8 cellular contexts compared by ENCODE assay signal in the genomic region with DNA sequence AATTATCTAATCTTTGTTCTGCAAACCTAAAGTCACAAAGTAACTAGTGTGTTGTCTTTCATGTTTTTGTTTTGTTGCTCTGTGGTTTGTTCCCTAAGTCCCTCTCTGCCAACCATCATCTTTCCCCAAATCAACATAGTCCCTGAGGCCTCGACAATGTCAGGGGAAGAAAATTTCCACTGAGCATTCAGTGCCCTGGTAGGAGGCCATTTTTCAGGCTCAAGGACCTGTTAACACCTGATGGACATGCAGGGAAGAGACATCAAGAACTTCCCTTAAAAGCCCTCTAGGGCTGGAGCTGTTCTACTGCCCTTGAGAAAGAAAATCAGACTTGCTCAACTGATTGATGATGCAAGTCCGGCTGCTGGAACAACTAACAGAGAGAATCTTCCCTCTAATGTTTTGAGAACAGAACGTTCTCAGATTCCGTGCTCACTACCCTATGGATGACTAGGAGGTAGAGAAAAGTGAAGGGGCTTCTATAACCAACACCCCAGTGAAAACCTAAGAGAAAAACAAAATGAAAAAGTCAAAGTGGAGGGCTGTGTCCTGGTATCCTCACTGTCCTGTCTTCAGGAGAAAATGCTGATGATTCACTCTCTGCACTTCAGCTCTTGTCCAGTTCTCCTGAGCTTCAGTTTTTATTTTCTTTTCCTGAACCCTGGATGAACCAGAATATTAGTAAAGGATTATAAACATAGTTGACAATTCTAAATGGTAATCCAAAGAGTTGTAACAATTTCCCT.
A peak's percentile ranks its signal among the peaks of the same experiment; 100 is the strongest.
DNase-seq lines count a peak whose midpoint lies in the region; ATAC-seq, FAIRE-seq and TF ChIP-seq lines count a peak whose summit lies in the region.

No MANE protein-coding gene starts in this region.

- H3K9me3 ChIP-seq in lung (ENCODE audit: control insufficient read depth in 2 of 2, insufficient read depth in 1 of 2, low read length in 1 of 2): no peaks in the 10 kb centered on the region
- H3K9me3 ChIP-seq in tibial nerve: no peaks in the 10 kb centered on the region

- H3K27ac ChIP-seq in lung (ENCODE audit: low read depth in 1 of 2, low read length in 1 of 2): peak overlapping the region; percentile 38 to 56
- H3K27ac ChIP-seq in tibial nerve: peak overlapping the region; percentile 69 to 89 (median 85)

- intact Hi-C loops in activated CD4-positive, alpha-beta T cell treated with anti-CD3 and anti-CD28 coated beads for 36 hours (cut with DNase I, micrococcal nuclease): no loop called here
- intact Hi-C loops in MCF 10A (cut with micrococcal nuclease): loop anchor here (10.0 kb wide), 1 partner anchor 374 kb away; a partner anchor contains a TSS
- intact Hi-C loops in activated CD4-positive, alpha-beta T cell treated with anti-CD3 and anti-CD28 coated beads, Interleukin-2, amount 10 ng/mL, durations not matched to agents 24 days and 14 days (cut with micrococcal nuclease): no loop called here

- H3K27ac Mint-ChIP-seq in activated CD4-positive, alpha-beta T cell treated with anti-CD3 and anti-CD28 coated beads for 36 hours: peak overlapping the region; percentile 73
- H3K27ac Mint-ChIP-seq in MCF 10A (ENCODE audit: low read depth, unreplicated experiment): peak overlapping the region; percentile 93
- H3K27ac Mint-ChIP-seq in activated CD4-positive, alpha-beta T cell treated with anti-CD3 and anti-CD28 coated beads, Interleukin-2, amount 10 ng/mL, durations not matched to agents 24 days and 14 days: no peak overlapping the region

- no peak for TF ChIP-seq CTCF in MCF 10A (IDR thresholded peaks at IDR 0.05; ENCODE audit: unreplicated experiment)
- TF ChIP-seq CTCF in lung (IDR thresholded peaks at IDR 0.05; ENCODE audit: control extremely low read depth, extremely low read depth): no peak
- peak in 3 of 5 experiments; percentile 18 to 58 (median 54) for TF ChIP-seq CTCF in tibial nerve (IDR thresholded peaks at IDR 0.05)

- H3K36me3 Mint-ChIP-seq in activated CD4-positive, alpha-beta T cell treated with anti-CD3 and anti-CD28 coated beads for 36 hours (ENCODE audit: low read depth): peaks cover 22% of the 10 kb centered on the region
- no peaks in the 10 kb centered on the region for H3K36me3 Mint-ChIP-seq in MCF 10A (ENCODE audit: insufficient read depth, unreplicated experiment)
- peaks cover 1% of the 10 kb centered on the region for H3K36me3 Mint-ChIP-seq in activated CD4-positive, alpha-beta T cell treated with anti-CD3 and anti-CD28 coated beads, Interleukin-2, amount 10 ng/mL, durations not matched to agents 24 days and 14 days (ENCODE audit: low read depth)

- FAIRE-seq in H54 (lab: Jason Lieb, UNC): no peak

- POLR2A ChIA-PET in activated CD4-positive, alpha-beta T cell treated with anti-CD3 and anti-CD28 coated beads for 36 hours (lab: Charles Lee): no interaction called here
- POLR2A ChIA-PET in MCF 10A (lab: Yijun Ruan, JAX): interaction anchor here (0.6 to 2.2 kb wide), 12 partner anchors 10 to 374 kb away, joined by 3 to 8 read pairs (median 4); a partner anchor contains a TSS

- DNase-seq in activated CD4-positive, alpha-beta T cell treated with anti-CD3 and anti-CD28 coated beads for 36 hours: no peak
- DNase-seq in activated CD4-positive, alpha-beta T cell treated with anti-CD3 and anti-CD28 coated beads for 48 hours: no peak
- peak; percentile 82 for DNase-seq in MCF 10A (ENCODE audit: unreplicated experiment)
- peak; percentile 61 for DNase-seq in lung (ENCODE audit: low spot score)
- peak in 1 of 2 donors; percentile 86 for DNase-seq in tibial nerve (ENCODE audit: low spot score in 2 of 2)
- DNase-seq in H54 (ENCODE audit: insufficient read length, low spot score): no peak
- DNase-seq in activated CD4-positive, alpha-beta T cell treated with anti-CD3 and anti-CD28 coated beads, Interleukin-2, amount 10 ng/mL, durations not matched to agents 24 days and 14 days: no peak

- H3K4me1 ChIP-seq in lung (ENCODE audit: control insufficient read depth in 2 of 2, insufficient read depth in 2 of 2, low read length in 2 of 2) (peaks cover 5 to 16% of the 10 kb centered on the region in 2 donors), tibial nerve (peaks cover 0 to 37% (median 17%) of the 10 kb centered on the region in 4 donors)

- BruUV-seq in MCF 10A (replicated peaks; lab: Mats Ljungman, UMichigan): no TSS peak

- no peaks in the 10 kb centered on the region for H3K27me3 Mint-ChIP-seq in activated CD4-positive, alpha-beta T cell treated with anti-CD3 and anti-CD28 coated beads for 36 hours
- H3K27me3 Mint-ChIP-seq in MCF 10A (ENCODE audit: insufficient read depth, unreplicated experiment): no peaks in the 10 kb centered on the region
- H3K27me3 Mint-ChIP-seq in activated CD4-positive, alpha-beta T cell treated with anti-CD3 and anti-CD28 coated beads, Interleukin-2, amount 10 ng/mL, durations not matched to agents 24 days and 14 days: peaks cover under 1% of the 10 kb centered on the region

- TF ChIP-seq POLR2A in tibial nerve (IDR thresholded peaks at IDR 0.05) (no peak), H54 (IDR thresholded peaks at IDR 0.05; ENCODE audit: low read depth, low read length) (no peak)

- H3K4me3 Mint-ChIP-seq in activated CD4-positive, alpha-beta T cell treated with anti-CD3 and anti-CD28 coated beads for 36 hours: peak overlapping the region; percentile 26
- peak overlapping the region; percentile 34 for H3K4me3 Mint-ChIP-seq in MCF 10A (ENCODE audit: unreplicated experiment)
- H3K4me3 Mint-ChIP-seq in activated CD4-positive, alpha-beta T cell treated with anti-CD3 and anti-CD28 coated beads, Interleukin-2, amount 10 ng/mL, durations not matched to agents 24 days and 14 days: no peak overlapping the region

- H3K4me3 ChIP-seq in lung: no peak overlapping the region
- no peak overlapping the region for H3K4me3 ChIP-seq in tibial nerve

- H3K4me1 Mint-ChIP-seq in activated CD4-positive, alpha-beta T cell treated with anti-CD3 and anti-CD28 coated beads for 36 hours: peaks cover 83% of the 10 kb centered on the region
- peaks cover 25% of the 10 kb centered on the region for H3K4me1 Mint-ChIP-seq in MCF 10A (ENCODE audit: insufficient read depth, unreplicated experiment)
- H3K4me1 Mint-ChIP-seq in activated CD4-positive, alpha-beta T cell treated with anti-CD3 and anti-CD28 coated beads, Interleukin-2, amount 10 ng/mL, durations not matched to agents 24 days and 14 days: peaks cover 7% of the 10 kb centered on the region

- H3K36me3 ChIP-seq in lung (ENCODE audit: control insufficient read depth in 2 of 2, insufficient read depth in 2 of 2, low read length in 2 of 2) (no peaks in the 10 kb centered on the region), tibial nerve (no peaks in the 10 kb centered on the region)

- TF ChIP-seq EP300 in tibial nerve (IDR thresholded peaks at IDR 0.05): peak; percentile 72 to 91

- H3K27me3 ChIP-seq in lung (ENCODE audit: control insufficient read depth, insufficient read depth) (no peaks in the 10 kb centered on the region), tibial nerve (no peaks in the 10 kb centered on the region)

- CTCF ChIA-PET in activated CD4-positive, alpha-beta T cell treated with anti-CD3 and anti-CD28 coated beads for 36 hours (lab: Charles Lee): interaction anchor here (0.6 to 2.8 kb wide), 5 partner anchors 10 to 207 kb away, joined by 3 to 11 read pairs (median 3); no protein-coding TSS in a partner anchor
- CTCF ChIA-PET in MCF 10A (lab: Yijun Ruan, JAX): interaction anchor here (0.7 to 0.8 kb wide), 3 partner anchors 14 to 270 kb away, joined by 3 to 4 read pairs (median 3); no protein-coding TSS in a partner anchor

- peak; percentile 20 for ATAC-seq in activated CD4-positive, alpha-beta T cell treated with anti-CD3 and anti-CD28 coated beads for 36 hours
- ATAC-seq in lung (ENCODE audit: insufficient read depth, low FRiP score) (peak; percentile 75), HG03175 (IDR thresholded peaks at IDR 0.05; ENCODE audit: unreplicated experiment) (no peak)

- WGBS in lung, 2 donors: 27 to 41% methylated on average over 4 of the region's 4 CpGs
- WGBS in tibial nerve, 2 donors: 44 to 47% methylated on average over 4 of the region's 4 CpGs

- peaks cover 1% of the 10 kb centered on the region for H3K9me3 Mint-ChIP-seq in activated CD4-positive, alpha-beta T cell treated with anti-CD3 and anti-CD28 coated beads for 36 hours (ENCODE audit: low read depth)
- no peaks in the 10 kb centered on the region for H3K9me3 Mint-ChIP-seq in MCF 10A (ENCODE audit: unreplicated experiment)
- H3K9me3 Mint-ChIP-seq in activated CD4-positive, alpha-beta T cell treated with anti-CD3 and anti-CD28 coated beads, Interleukin-2, amount 10 ng/mL, durations not matched to agents 24 days and 14 days: peaks cover 4% of the 10 kb centered on the region

Comparison
In these comparisons a context has a peak if more than half of its experiments do, and no peak if none do; other contexts are left out.
1. DNase-seq: peak in MCF 10A (single experiment) and lung (single experiment); none in activated CD4-positive, alpha-beta T cell treated with anti-CD3 and anti-CD28 coated beads for 36 hours (single experiment), activated CD4-positive, alpha-beta T cell treated with anti-CD3 and anti-CD28 coated beads for 48 hours (single experiment), H54 (single experiment) and activated CD4-positive, alpha-beta T cell treated with anti-CD3 and anti-CD28 coated beads, Interleukin-2, amount 10 ng/mL, durations not matched to agents 24 days and 14 days (single experiment).
2. CTCF ChIP-seq: peak in tibial nerve (3 of 5); none in MCF 10A (single experiment) and lung (single experiment).